ENCODE assay signal across 10 cellular contexts in the genomic region with DNA sequence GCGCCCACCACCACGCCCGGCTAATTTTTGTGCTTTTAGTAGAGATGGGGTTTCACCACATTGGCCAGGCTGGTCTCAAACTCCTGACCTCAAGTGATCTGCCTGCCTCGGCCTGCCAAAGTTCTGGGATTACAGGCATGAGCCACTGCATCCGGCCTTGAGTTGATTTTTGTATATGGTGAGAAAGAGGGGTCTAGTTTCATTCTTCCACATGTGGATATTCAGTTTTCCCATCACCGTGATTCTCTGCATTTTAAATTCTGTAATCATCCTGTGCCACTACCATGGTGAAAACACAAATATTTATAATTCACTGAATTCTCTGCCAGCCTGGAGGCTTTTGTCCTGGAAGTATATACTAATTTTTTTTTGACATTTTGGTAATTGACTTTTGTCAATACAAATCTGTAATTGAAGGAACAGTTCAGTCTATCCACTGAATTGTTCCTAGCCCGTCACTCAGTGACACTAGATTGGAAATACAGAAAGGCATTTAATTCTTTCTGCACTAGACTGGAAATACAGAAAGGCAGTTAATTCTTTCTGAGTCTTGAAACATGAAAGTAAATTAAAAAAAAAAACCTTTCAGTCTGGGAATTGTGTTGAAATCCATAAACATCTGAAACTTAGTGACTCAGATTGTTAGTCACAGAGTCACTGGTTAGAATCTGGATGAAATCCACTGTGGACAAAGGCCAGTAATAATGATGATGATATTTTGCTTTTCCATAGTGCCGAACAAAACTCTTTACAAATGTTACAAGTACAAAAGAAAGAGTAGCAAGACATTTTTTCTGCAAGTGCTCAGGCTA. TPM values are rescaled to one million over a fixed set of nuclear protein-coding genes. Genes with fewer than 3 reads are reported as not detected.
DNase-seq lines count a peak whose midpoint lies in the region; ATAC-seq and TF ChIP-seq lines count a peak whose summit lies in the region.
"Had no signal": no experiment of that assay in that cellular context is flagged by ENCODE, and none has a peak within 500 bp of the region (broad histone marks: within the 10 kb centered on the region; RNA-seq: fewer than 3 reads in every experiment).

No MANE protein-coding gene starts in this region.

- peak in 1 of 2 donors; percentile 85 for ATAC-seq in upper lobe of left lung (ENCODE audit: low FRiP score in 2 of 2)
- no peak for ATAC-seq in HG03039 (IDR thresholded peaks at IDR 0.05; ENCODE audit: unreplicated experiment)
- ATAC-seq in GM18868 (IDR thresholded peaks at IDR 0.05; ENCODE audit: unreplicated experiment): no peak
- no peak for ATAC-seq in HG02852 (IDR thresholded peaks at IDR 0.05; ENCODE audit: unreplicated experiment)
- ATAC-seq: activated CD4-positive, CD25-positive, alpha-beta regulatory T cell treated with anti-CD3 and anti-CD28 coated beads, Interleukin-2, amount 50 U/mL, for 24 hours had no signal

- no peaks in the 10 kb centered on the region for H3K36me3 ChIP-seq in upper lobe of left lung

- no peaks in the 10 kb centered on the region for H3K9me3 ChIP-seq in upper lobe of left lung

- TF ChIP-seq CTCF in upper lobe of left lung (IDR thresholded peaks at IDR 0.05): no peak

- H3K27me3 ChIP-seq in upper lobe of left lung: no peaks in the 10 kb centered on the region

- H3K4me1 ChIP-seq in upper lobe of left lung: peaks cover 0 to 8% (median 5%) of the 10 kb centered on the region in 4 donors

- H3K27ac ChIP-seq in upper lobe of left lung: peak overlapping the region; percentile 36 to 60 (median 48)

- H3K4me3 ChIP-seq in upper lobe of left lung: no peak overlapping the region

- no peak for TF ChIP-seq POLR2A in upper lobe of left lung (IDR thresholded peaks at IDR 0.05)

- 75 to 76% methylated on average over 8 of the region's 8 CpGs for WGBS in upper lobe of left lung, 2 donors

- no peak for TF ChIP-seq EP300 in upper lobe of left lung (IDR thresholded peaks at IDR 0.05)

- DNase-seq in NCI-H446 treated with DMSO at 0.1 percent for 48 hours (lab: John Stamatoyannopoulos, UW) (peak; percentile 19), dermis microvascular lymphatic vessel endothelial cell (ENCODE audit: low read depth in 2 of 2) (peak; percentile 77 to 79), lung microvascular endothelial cell (ENCODE audit: low read depth in 2 of 2) (peak; percentile 77 to 87), upper lobe of left lung (no peak), UCSD-AML1 (lab: John Stamatoyannopoulos, UW; ENCODE audit: unreplicated experiment) (no peak)
- DNase-seq: NCI-H345 had no signal

RNA-seq across cellular contexts. Expression of a gene that starts 5.4 kb away (rescaled TPM):
- 7.7 and 9.4 TPM in 2 replicates for total RNA-seq in dermis microvascular lymphatic vessel endothelial cell
- 5.6 and 7.6 TPM in 2 replicates for total RNA-seq in lung microvascular endothelial cell
- total RNA-seq in upper lobe of left lung: 1 to 10 TPM in 5 of 6 donors, under 1 TPM in 1; 0.91 to 3.9 (median 2.3) TPM

RNA-seq across cellular contexts. Expression of a gene that starts 58.1 kb away (rescaled TPM):
- total RNA-seq in dermis microvascular lymphatic vessel endothelial cell: 0.38 and 0.51 TPM in 2 replicates
- total RNA-seq in lung microvascular endothelial cell: 0.20 and 0.44 TPM in 2 replicates
- total RNA-seq in upper lobe of left lung: 10 to 100 TPM in 2 of 6 donors, 1 to 10 TPM in 2, under 1 TPM in 2; 0.31 to 18.1 (median 4.0) TPM

RNA-seq across cellular contexts. Expression of a gene that starts 58.6 kb away (rescaled TPM):
- 1.9 and 2.8 TPM in 2 replicates for total RNA-seq in dermis microvascular lymphatic vessel endothelial cell
- 1.5 and 3.6 TPM in 2 replicates for total RNA-seq in lung microvascular endothelial cell
- 1 to 10 TPM in 5 of 6 donors, under 1 TPM in 1; 0.78 to 3.2 (median 2.8) TPM for total RNA-seq in upper lobe of left lung

Comparison
In these comparisons a context has a peak if more than half of its experiments do, and no peak if none do; other contexts are left out.
1. DNase-seq: peak in NCI-H446 treated with DMSO at 0.1 percent for 48 hours (single experiment), dermis microvascular lymphatic vessel endothelial cell (2 of 2) and lung microvascular endothelial cell (2 of 2); none in upper lobe of left lung (0 of 2) and UCSD-AML1 (single experiment).